In genomic region chr22:28730146-28730545, GRCh38 we compare ENCODE assay signal across 17 cellular contexts.
"Had no signal": no experiment of that assay in that cellular context is flagged by ENCODE, and none has a peak within 500 bp of the region (broad histone marks: within the 10 kb centered on the region; RNA-seq: fewer than 3 reads in every experiment).

No MANE protein-coding gene starts in this region.

- H3K4me3 Mint-ChIP-seq: activated T-helper 17 cell treated with anti-CD3 and anti-CD28 coated beads, Interleukin-2, amount 50 U/mL, for 72 hours; brain; endodermal cell; natural killer cell treated with Interleukin-12 subunit alpha and Interleukin-12 subunit beta and Interleukin-15 and Interleukin-18, amount 100 ng/mL, for 72 hours had no signal

- H2AFZ ChIP-seq: hepatocyte had no signal

- H3K27me3 Mint-ChIP-seq: activated T-helper 17 cell treated with anti-CD3 and anti-CD28 coated beads, Interleukin-2, amount 50 U/mL, for 72 hours; brain; natural killer cell treated with Interleukin-12 subunit alpha and Interleukin-12 subunit beta and Interleukin-15 and Interleukin-18, amount 100 ng/mL, for 72 hours had no signal

- H3K27ac Mint-ChIP-seq: activated T-helper 17 cell treated with anti-CD3 and anti-CD28 coated beads, Interleukin-2, amount 50 U/mL, for 72 hours; endodermal cell had no signal

- H3K4me1 Mint-ChIP-seq: activated T-helper 17 cell treated with anti-CD3 and anti-CD28 coated beads, Interleukin-2, amount 50 U/mL, for 72 hours; brain had no signal

- H3K27ac ChIP-seq: epithelial cell of prostate, hepatocyte, prostate gland, right atrium auricular region, stomach, upper lobe of left lung had no signal

- H3K36me3 ChIP-seq: prostate gland, right atrium auricular region, upper lobe of left lung had no signal

- DNase-seq: activated CD4-positive, CD25-positive, alpha-beta regulatory T cell; activated naive CD4-positive, alpha-beta T cell; anterior cingulate cortex; caudate nucleus; endodermal cell; occipital lobe; stimulated activated CD4-positive, alpha-beta T cell treated with anti-CD3 and anti-CD28 coated beads, Interleukin-12 subunit alpha, Interleukin-12 subunit beta, amount 100 ng/mL, for 4 hours; stimulated activated CD4-positive, alpha-beta T cell treated with anti-CD3 and anti-CD28 coated beads, Interleukin-2, amount 100 ng/mL, for 24 hours; stomach; upper lobe of left lung had no signal

- H3K27me3 ChIP-seq: hepatocyte, right atrium auricular region, stomach, upper lobe of left lung had no signal

- H3K4me3 ChIP-seq: hepatocyte, prostate gland, right atrium auricular region, stomach, upper lobe of left lung had no signal

- H3K79me2 ChIP-seq: hepatocyte had no signal

- H3K4me2 ChIP-seq: hepatocyte had no signal

- H3K9me3 ChIP-seq: prostate gland, right atrium auricular region, stomach, upper lobe of left lung had no signal

- ATAC-seq: activated T-helper 17 cell treated with anti-CD3 and anti-CD28 coated beads, Interleukin-2, amount 50 U/mL, for 72 hours; natural killer cell treated with Interleukin-12 subunit alpha and Interleukin-12 subunit beta and Interleukin-15 and Interleukin-18, amount 100 ng/mL, for 72 hours had no signal

- H3K4me1 ChIP-seq: prostate gland, right atrium auricular region, stomach had no signal

- H3K9me3 Mint-ChIP-seq: activated T-helper 17 cell treated with anti-CD3 and anti-CD28 coated beads, Interleukin-2, amount 50 U/mL, for 72 hours; brain; endodermal cell; natural killer cell treated with Interleukin-12 subunit alpha and Interleukin-12 subunit beta and Interleukin-15 and Interleukin-18, amount 100 ng/mL, for 72 hours had no signal
